2 cellular contexts compared by ENCODE assay signal in the genomic region with DNA sequence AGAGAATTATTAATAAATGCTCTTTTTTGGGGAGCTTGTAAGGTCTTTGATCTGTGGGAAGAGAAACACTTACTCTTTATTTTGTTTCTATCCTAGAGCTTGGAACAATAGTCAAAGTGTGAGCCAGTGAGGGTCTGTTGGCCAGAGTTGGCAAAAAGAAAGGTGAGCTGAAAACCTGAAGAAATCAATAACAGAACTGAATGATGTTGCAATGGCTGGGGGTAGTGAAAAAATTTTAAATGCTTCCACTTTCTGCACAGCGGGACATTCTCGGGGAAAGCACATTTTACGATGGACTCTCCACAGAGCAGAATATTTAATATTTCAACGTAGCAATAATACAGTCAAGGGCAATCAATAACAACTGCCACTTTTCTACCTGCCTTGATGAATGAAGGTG.
TF ChIP-seq lines count a peak whose summit lies in the region.

No MANE protein-coding gene starts in this region.

TF ChIP-seq in liver, 16 proteins besides CTCF, POLR2A, EP300 and RAD21 (continued from another document):
- TF ChIP-seq, protein P1, sequence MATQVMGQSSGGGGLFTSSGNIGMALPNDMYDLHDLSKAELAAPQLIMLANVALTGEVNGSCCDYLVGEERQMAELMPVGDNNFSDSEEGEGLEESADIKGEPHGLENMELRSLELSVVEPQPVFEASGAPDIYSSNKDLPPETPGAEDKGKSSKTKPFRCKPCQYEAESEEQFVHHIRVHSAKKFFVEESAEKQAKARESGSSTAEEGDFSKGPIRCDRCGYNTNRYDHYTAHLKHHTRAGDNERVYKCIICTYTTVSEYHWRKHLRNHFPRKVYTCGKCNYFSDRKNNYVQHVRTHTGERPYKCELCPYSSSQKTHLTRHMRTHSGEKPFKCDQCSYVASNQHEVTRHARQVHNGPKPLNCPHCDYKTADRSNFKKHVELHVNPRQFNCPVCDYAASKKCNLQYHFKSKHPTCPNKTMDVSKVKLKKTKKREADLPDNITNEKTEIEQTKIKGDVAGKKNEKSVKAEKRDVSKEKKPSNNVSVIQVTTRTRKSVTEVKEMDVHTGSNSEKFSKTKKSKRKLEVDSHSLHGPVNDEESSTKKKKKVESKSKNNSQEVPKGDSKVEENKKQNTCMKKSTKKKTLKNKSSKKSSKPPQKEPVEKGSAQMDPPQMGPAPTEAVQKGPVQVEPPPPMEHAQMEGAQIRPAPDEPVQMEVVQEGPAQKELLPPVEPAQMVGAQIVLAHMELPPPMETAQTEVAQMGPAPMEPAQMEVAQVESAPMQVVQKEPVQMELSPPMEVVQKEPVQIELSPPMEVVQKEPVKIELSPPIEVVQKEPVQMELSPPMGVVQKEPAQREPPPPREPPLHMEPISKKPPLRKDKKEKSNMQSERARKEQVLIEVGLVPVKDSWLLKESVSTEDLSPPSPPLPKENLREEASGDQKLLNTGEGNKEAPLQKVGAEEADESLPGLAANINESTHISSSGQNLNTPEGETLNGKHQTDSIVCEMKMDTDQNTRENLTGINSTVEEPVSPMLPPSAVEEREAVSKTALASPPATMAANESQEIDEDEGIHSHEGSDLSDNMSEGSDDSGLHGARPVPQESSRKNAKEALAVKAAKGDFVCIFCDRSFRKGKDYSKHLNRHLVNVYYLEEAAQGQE (IDR thresholded peaks at IDR 0.05), result no peak
- no peak for TF ChIP-seq YY1 (IDR thresholded peaks at IDR 0.05)
- no peak for TF ChIP-seq RXRA (IDR thresholded peaks at IDR 0.05)
- TF ChIP-seq EGR1 (IDR thresholded peaks at IDR 0.05; ENCODE audit: low read depth in 2 of 2), result no peak
- no peak for TF ChIP-seq JUND (IDR thresholded peaks at IDR 0.05)
- no peak for TF ChIP-seq HNF4A (conservative IDR thresholded peaks at IDR 0.05)
- no peak for TF ChIP-seq FOXA1 (IDR thresholded peaks at IDR 0.05)
- TF ChIP-seq, protein P2, sequence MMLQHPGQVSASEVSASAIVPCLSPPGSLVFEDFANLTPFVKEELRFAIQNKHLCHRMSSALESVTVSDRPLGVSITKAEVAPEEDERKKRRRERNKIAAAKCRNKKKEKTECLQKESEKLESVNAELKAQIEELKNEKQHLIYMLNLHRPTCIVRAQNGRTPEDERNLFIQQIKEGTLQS (IDR thresholded peaks at IDR 0.05), result no peak
- TF ChIP-seq GABPA (IDR thresholded peaks at IDR 0.05 in 1 of 2, conservative IDR thresholded peaks at IDR 0.05 in 1 of 2), result no peak
- TF ChIP-seq, protein P3, sequence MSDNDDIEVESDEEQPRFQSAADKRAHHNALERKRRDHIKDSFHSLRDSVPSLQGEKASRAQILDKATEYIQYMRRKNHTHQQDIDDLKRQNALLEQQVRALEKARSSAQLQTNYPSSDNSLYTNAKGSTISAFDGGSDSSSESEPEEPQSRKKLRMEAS (IDR thresholded peaks at IDR 0.05), result no peak
- TF ChIP-seq, protein P4, sequence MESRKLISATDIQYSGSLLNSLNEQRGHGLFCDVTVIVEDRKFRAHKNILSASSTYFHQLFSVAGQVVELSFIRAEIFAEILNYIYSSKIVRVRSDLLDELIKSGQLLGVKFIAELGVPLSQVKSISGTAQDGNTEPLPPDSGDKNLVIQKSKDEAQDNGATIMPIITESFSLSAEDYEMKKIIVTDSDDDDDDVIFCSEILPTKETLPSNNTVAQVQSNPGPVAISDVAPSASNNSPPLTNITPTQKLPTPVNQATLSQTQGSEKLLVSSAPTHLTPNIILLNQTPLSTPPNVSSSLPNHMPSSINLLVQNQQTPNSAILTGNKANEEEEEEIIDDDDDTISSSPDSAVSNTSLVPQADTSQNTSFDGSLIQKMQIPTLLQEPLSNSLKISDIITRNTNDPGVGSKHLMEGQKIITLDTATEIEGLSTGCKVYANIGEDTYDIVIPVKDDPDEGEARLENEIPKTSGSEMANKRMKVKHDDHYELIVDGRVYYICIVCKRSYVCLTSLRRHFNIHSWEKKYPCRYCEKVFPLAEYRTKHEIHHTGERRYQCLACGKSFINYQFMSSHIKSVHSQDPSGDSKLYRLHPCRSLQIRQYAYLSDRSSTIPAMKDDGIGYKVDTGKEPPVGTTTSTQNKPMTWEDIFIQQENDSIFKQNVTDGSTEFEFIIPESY (IDR thresholded peaks at IDR 0.05), result no peak
TF ChIP-seq in liver: peak in this region for 0.

TF ChIP-seq in HepG2, 621 proteins besides CTCF, POLR2A, EP300 and RAD21 (continued from another document):
- TF ChIP-seq POLR2AphosphoS2 (IDR thresholded peaks at IDR 0.05; ENCODE audit: low read depth, low read length), result no peak
- TF ChIP-seq SOX13 (IDR thresholded peaks at IDR 0.05), result no peak
- TF ChIP-seq SOX13 (CRISPR knock-in tag; conservative IDR thresholded peaks at IDR 0.05 in 1 of 2, IDR thresholded peaks at IDR 0.05 in 1 of 2), result no peak
- TF ChIP-seq SALL1 (CRISPR knock-in tag; IDR thresholded peaks at IDR 0.05), result no peak
- TF ChIP-seq KDM5B (CRISPR knock-in tag; IDR thresholded peaks at IDR 0.05; ENCODE audit: borderline replicate concordance), result no peak
- no peak for TF ChIP-seq ZNF251 (CRISPR knock-in tag; IDR thresholded peaks at IDR 0.05)
- TF ChIP-seq, protein P3 (IDR thresholded peaks at IDR 0.05), result no peak
